In the genomic region with DNA sequence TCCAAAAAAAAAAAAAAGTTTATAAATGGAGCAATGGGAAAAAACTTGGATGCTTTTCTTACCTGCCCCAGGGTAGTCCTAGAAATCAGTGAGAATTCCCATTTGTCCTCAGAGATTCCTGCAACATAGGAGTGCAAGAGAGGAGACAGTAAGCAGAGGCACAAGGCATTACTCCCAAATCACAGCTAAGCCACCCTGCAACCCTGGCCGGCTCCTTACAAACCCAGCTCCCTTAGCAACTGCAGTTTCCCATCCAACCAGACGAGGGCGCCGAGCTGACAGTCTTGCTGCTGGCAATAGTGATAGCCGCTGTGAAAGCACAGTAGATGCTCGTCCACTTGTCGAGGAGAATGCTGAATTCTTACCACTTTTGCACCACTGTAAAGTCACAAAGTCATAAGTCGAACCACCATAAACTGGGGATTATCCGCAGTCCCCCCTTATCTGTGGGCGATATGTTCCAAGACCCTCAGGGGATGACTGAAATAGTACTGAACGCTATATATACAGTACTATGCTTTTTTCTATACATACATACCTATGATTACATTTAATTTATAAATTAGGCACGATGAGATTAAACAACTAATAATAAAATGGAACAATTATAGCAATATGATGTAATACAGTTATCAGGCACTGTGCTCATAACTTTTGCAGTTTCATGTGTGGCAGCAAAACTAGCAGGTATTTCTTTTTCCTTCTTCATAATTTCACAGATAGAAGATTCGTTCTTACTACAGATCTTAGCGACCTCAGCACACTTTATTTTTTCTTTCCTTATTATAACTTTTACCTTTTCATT, we compare ENCODE assay signal across 8 cellular contexts. TPM values are rescaled to one million over a fixed set of nuclear protein-coding genes. Genes with fewer than 3 reads are reported as not detected.
A peak's percentile ranks its signal among the peaks of the same experiment; 100 is the strongest.
DNase-seq lines count a peak whose midpoint lies in the region; ATAC-seq, FAIRE-seq and TF ChIP-seq lines count a peak whose summit lies in the region.

No MANE protein-coding gene starts in this region.

- H3K4me3 ChIP-seq in GM23248 (no peak overlapping the region), ascending aorta (peak overlapping the region in 1 of 2 donors; percentile 23), hepatocyte (no peak overlapping the region), small intestine (ENCODE audit: low read depth in 1 of 2, low read length in 2 of 2) (no peak overlapping the region)

- 16 to 17% methylated on average over 14 of the region's 14 CpGs for WGBS in GM23248 (ENCODE audit: low coverage in 1 of 2, low lambda C conversion rate in 2 of 2, missing lambda C conversion rate in 2 of 2), 2 experiments
- 19% methylated on average over 14 of the region's 14 CpGs for WGBS in hepatocyte (ENCODE audit: low lambda C conversion rate, missing lambda C conversion rate)
- whole genome bisulfite sequencing in small intestine, 3 donors = 17 to 22% (median 19%) methylated on average over 14 of the region's 14 CpGs

- H3K79me2 ChIP-seq in GM23248 (ENCODE audit: insufficient read depth) (peaks cover 25% of the 10 kb centered on the region), hepatocyte (peaks cover 22% of the 10 kb centered on the region)

- no peak for TF ChIP-seq POLR2A in GM18505 (IDR thresholded peaks at IDR 0.05; ENCODE audit: borderline replicate concordance, extremely low read depth, insufficient read depth, insufficient read length)

- no peak for ATAC-seq in GM18505 (IDR thresholded peaks at IDR 0.05; ENCODE audit: unreplicated experiment)

- in situ Hi-C loops in GM23248 (cut with MboI) = no loop called here

- H3K9me3 ChIP-seq in GM23248 (ENCODE audit: low read depth) (no peaks in the 10 kb centered on the region), ascending aorta (no peaks in the 10 kb centered on the region), hepatocyte (ENCODE audit: low read depth) (no peaks in the 10 kb centered on the region), small intestine (ENCODE audit: control insufficient read depth, low read depth) (no peaks in the 10 kb centered on the region)

- H4K20me1 ChIP-seq in GM23248 (ENCODE audit: insufficient read depth) = no peaks in the 10 kb centered on the region
- H4K20me1 ChIP-seq in hepatocyte (ENCODE audit: insufficient read depth, poor library complexity, severe bottlenecking) = no peaks in the 10 kb centered on the region

- no peak overlapping the region for H3K9ac ChIP-seq in GM23248

- H3K27ac ChIP-seq in GM23248 (no peak overlapping the region), ascending aorta (no peak overlapping the region), hepatocyte (no peak overlapping the region), small intestine (ENCODE audit: low read depth in 1 of 2, low read length in 1 of 2) (no peak overlapping the region)

- H3K27me3 ChIP-seq in GM23248 (replicated peaks; ENCODE audit: insufficient read depth) (no peaks in the 10 kb centered on the region), ascending aorta (no peaks in the 10 kb centered on the region), hepatocyte (no peaks in the 10 kb centered on the region), small intestine (ENCODE audit: control insufficient read depth in 2 of 2, insufficient read depth in 2 of 2, low read length in 2 of 2) (no peaks in the 10 kb centered on the region)

- H3K4me1 ChIP-seq in GM23248 (ENCODE audit: insufficient read depth) (peaks cover 4% of the 10 kb centered on the region), ascending aorta (peaks cover under 1 to 2% of the 10 kb centered on the region in 2 donors), hepatocyte (ENCODE audit: insufficient read depth) (peaks cover 4% of the 10 kb centered on the region), small intestine (ENCODE audit: control insufficient read depth in 2 of 2, insufficient read depth in 1 of 2, low read depth in 1 of 2, low read length in 1 of 2) (peaks cover 0 to 1% of the 10 kb centered on the region in 2 donors)

- DNase-seq in AG20443 (ENCODE audit: low spot score) (peak; percentile 83), GM23248 (peak; percentile 85), NCI-H2029 (lab: John Stamatoyannopoulos, UW) (peak; percentile 30), T1000 (lab: John Stamatoyannopoulos, UW) (peak; percentile 75), ascending aorta (ENCODE audit: low spot score in 2 of 2) (peak; percentile 43 to 92), hepatocyte (ENCODE audit: low spot score) (peak; percentile 91), small intestine (peak; percentile 83)

- H2AFZ ChIP-seq in GM23248 (no peak overlapping the region), hepatocyte (no peak overlapping the region)

- no peak for FAIRE-seq in small intestine (lab: Jason Lieb, UNC)

- H3F3A ChIP-seq in GM23248 (ENCODE audit: insufficient read depth) = peaks cover 6% of the 10 kb centered on the region; the same call in 1 of the 2 replicates

- H3K36me3 ChIP-seq in GM23248 (ENCODE audit: low read depth) (no peaks in the 10 kb centered on the region), ascending aorta (peaks cover 0 to 4% of the 10 kb centered on the region in 2 donors), hepatocyte (replicated peaks; ENCODE audit: insufficient read depth, low read depth) (no peaks in the 10 kb centered on the region), small intestine (ENCODE audit: control insufficient read depth in 2 of 2, insufficient read depth in 2 of 2, low read length in 2 of 2) (peaks cover 0 to 2% of the 10 kb centered on the region in 2 donors)

- no peaks in the 10 kb centered on the region for H3K9me2 ChIP-seq in GM23248 (ENCODE audit: insufficient read depth)
- H3K9me2 ChIP-seq in hepatocyte (replicated peaks; ENCODE audit: insufficient read depth) = no peaks in the 10 kb centered on the region

- intact Hi-C loops in ascending aorta (cut with DNase I) = loop anchor here (2.0 to 10.0 kb wide), 3 partner anchors 97 to 253 kb away; a partner anchor contains a TSS

- H3K4me2 ChIP-seq in GM23248 (ENCODE audit: unreplicated experiment) = peak overlapping the region; percentile 31
- H3K4me2 ChIP-seq in hepatocyte = peak overlapping the region; percentile 55

- TF ChIP-seq CTCF in ascending aorta (IDR thresholded peaks at IDR 0.05) (peak; percentile 80 to 97 (median 95)), hepatocyte (IDR thresholded peaks at IDR 0.05; ENCODE audit: poor library complexity) (peak; percentile 88)

RNA-seq across cellular contexts. Expression of a gene that starts 6.0 kb away (rescaled TPM):
- total RNA-seq in GM23248 (2014; rRNA removed; shearing (Covaris generic)) = 51.0 and 63.0 TPM in 2 replicates
- polyA plus RNA-seq in GM23248 (2016; fragmentation: Nextera tagmentation; extraction: Ambion mirVana) = 38.4 and 39.4 TPM in 2 replicates
- 60.1 TPM for total RNA-seq in ascending aorta
- total RNA-seq in hepatocyte = 45.1 and 49.4 TPM in 2 replicates
- polyA plus RNA-seq in hepatocyte = 28.4 and 29.3 TPM in 2 replicates
- 10 to 100 TPM; 32.4 to 50.5 (median 46.2) TPM for polyA plus RNA-seq in small intestine

RNA-seq across cellular contexts. Expression of a gene that starts 18.7 kb away (rescaled TPM):
- total RNA-seq in GM23248 (2014; rRNA removed; shearing (Covaris generic)) = 48.1 and 58.4 TPM in 2 replicates
- 46.3 and 48.2 TPM in 2 replicates for polyA plus RNA-seq in GM23248 (2016; fragmentation: Nextera tagmentation; extraction: Ambion mirVana)
- total RNA-seq in ascending aorta = 127 TPM
- 73.2 and 108 TPM in 2 replicates for total RNA-seq in hepatocyte
- 162 and 163 TPM in 2 replicates for polyA plus RNA-seq in hepatocyte
- polyA plus RNA-seq in small intestine = 100 to 1,000 TPM in 2 of 3 donors, 10 to 100 TPM in 1; 92.9 to 137 (median 105) TPM

RNA-seq across cellular contexts. Expression of a gene that starts 28.3 kb away (rescaled TPM):
- 16.2 and 20.9 TPM in 2 replicates for total RNA-seq in GM23248 (2014; rRNA removed; shearing (Covaris generic))
- polyA plus RNA-seq in GM23248 (2016; fragmentation: Nextera tagmentation; extraction: Ambion mirVana) = 20.5 and 23.5 TPM in 2 replicates
- 30.4 TPM for total RNA-seq in ascending aorta
- 73.6 and 89.9 TPM in 2 replicates for total RNA-seq in hepatocyte
- polyA plus RNA-seq in hepatocyte = 114 and 117 TPM in 2 replicates
- 100 to 1,000 TPM in 2 of 3 donors, 10 to 100 TPM in 1; 76.6 to 289 (median 276) TPM for polyA plus RNA-seq in small intestine

RNA-seq across cellular contexts. Expression of a gene that starts 29.0 kb away (rescaled TPM):
- total RNA-seq in GM23248 (2014; rRNA removed; shearing (Covaris generic)) = 44.3 and 49.6 TPM in 2 replicates
- 46.4 and 50.1 TPM in 2 replicates for polyA plus RNA-seq in GM23248 (2016; fragmentation: Nextera tagmentation; extraction: Ambion mirVana)
- total RNA-seq in ascending aorta = 22.6 TPM
- 25.6 and 28.3 TPM in 2 replicates for total RNA-seq in hepatocyte
- polyA plus RNA-seq in hepatocyte = 26.0 and 27.0 TPM in 2 replicates
- polyA plus RNA-seq in small intestine = 10 to 100 TPM in 2 of 3 donors, 1 to 10 TPM in 1; 8.4 to 12.4 (median 11.0) TPM

RNA-seq across cellular contexts. Expression of a gene that starts 53.0 kb away (rescaled TPM):
- total RNA-seq in GM23248 (2014; rRNA removed; shearing (Covaris generic)) = 48.1 and 50.8 TPM in 2 replicates
- polyA plus RNA-seq in GM23248 (2016; fragmentation: Nextera tagmentation; extraction: Ambion mirVana) (46.9 and 49.3 TPM in 2 replicates), hepatocyte (79.0 and 90.7 TPM in 2 replicates), small intestine (100 to 1,000 TPM in 1 of 3 donors, 10 to 100 TPM in 2; 52.2 to 105 (median 89.7) TPM)
- total RNA-seq in ascending aorta (7.3 TPM), hepatocyte (78.5 and 87.5 TPM in 2 replicates)

Comparison
In these comparisons a context has a peak if more than half of its experiments do, and no peak if none do; other contexts are left out.
1. DNase-seq: peak in every context shown above with its lines; median percentile 91 in hepatocyte; 85 in GM23248; 83 in AG20443; 83 in small intestine; 75 in T1000; 68 in ascending aorta; 30 in NCI-H2029.